ENCODE assay signal across 8 cellular contexts in the genomic region with DNA sequence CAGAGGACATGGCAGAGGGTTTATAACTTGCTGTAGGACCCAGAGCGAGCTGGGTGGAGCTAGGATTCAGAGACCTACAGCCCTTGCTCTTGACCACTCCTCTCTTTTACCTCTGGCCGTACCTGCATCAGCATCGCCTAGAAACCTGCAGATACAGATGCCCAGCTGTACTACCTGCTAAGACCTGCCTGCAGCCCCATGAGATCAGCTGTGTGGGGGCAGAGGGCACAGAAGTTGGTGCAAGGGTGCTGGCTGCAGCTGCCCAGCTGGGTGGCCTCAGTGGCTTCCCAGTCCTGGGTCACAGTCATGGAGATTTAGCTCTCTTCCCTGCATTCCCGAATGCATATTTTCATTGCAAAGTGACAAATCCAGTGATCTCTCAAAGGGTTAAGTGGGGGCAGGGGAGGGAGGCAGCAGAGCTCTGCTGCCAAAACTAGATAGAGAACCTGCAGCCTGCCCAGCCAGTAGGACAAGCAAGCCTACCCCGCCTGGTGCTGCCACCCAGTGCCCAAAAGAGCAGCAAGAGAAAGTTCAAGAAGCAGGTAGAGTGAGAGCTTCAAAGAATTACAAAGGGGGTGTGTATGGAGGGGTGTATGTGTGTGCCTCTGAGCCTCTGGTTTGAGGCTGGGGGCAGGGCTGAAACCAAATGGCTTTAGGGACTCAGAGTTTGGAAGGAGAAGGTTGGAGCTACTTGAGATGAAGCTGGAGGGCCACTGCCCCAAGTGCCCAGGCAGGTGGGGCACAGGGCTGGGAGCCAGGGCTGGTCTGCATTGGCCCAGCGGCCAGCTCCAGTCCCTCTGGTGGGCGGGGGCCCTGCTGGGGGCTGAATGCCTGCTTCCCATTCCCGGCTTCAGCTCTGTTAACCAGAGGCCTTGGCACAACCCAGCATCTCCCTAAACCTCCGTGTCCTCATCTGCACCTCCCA. TPM values are rescaled to one million over a fixed set of nuclear protein-coding genes. Genes with fewer than 3 reads are reported as not detected.
DNase-seq lines count a peak whose midpoint lies in the region; ATAC-seq and TF ChIP-seq lines count a peak whose summit lies in the region.

No MANE protein-coding gene starts in this region.

- H3K27ac Mint-ChIP-seq in MCF 10A (ENCODE audit: low read depth, unreplicated experiment) (no peak overlapping the region), natural killer cell (no peak overlapping the region)
- peak overlapping the region in 3 of 10 donors; percentile 14 to 35 (median 26) for H3K27ac Mint-ChIP-seq in naive thymus-derived CD8-positive, alpha-beta T cell

- DNase-seq in GM10248 (ENCODE audit: extremely low spot score) (no peak), MCF 10A (ENCODE audit: unreplicated experiment) (peak; percentile 39), natural killer cell (no peak), COR-L47 (lab: John Stamatoyannopoulos, UW) (no peak), NK-92 (lab: John Stamatoyannopoulos, UW; ENCODE audit: unreplicated experiment) (no peak), omental fat pad (ENCODE audit: low spot score) (no peak)
- DNase-seq in naive thymus-derived CD8-positive, alpha-beta T cell: peak in 6 of 10 donors; percentile 22 to 42 (median 40)

- POLR2A ChIA-PET in GM10248 (lab: Yijun Ruan, JAX) (no interaction called here), MCF 10A (lab: Yijun Ruan, JAX) (interaction anchor here (0.8 to 1.7 kb wide), 5 partner anchors 40 to 131 kb away, joined by 3 to 6 read pairs (median 4); no protein-coding TSS in a partner anchor)
- POLR2A ChIA-PET in naive thymus-derived CD8-positive, alpha-beta T cell (lab: Charles Lee): interaction anchor here (0.6 to 2.1 kb wide), 2 partner anchors 122 to 226 kb away, joined by 4 to 8 read pairs; no protein-coding TSS in a partner anchor

- no peak overlapping the region for H2AFZ ChIP-seq in Loucy (ENCODE audit: low read length)

- H3K27me3 ChIP-seq in Loucy (ENCODE audit: insufficient read depth, low read length, poor library complexity, severe bottlenecking): no peaks in the 10 kb centered on the region

- CTCF ChIA-PET in GM10248 (lab: Yijun Ruan, JAX) (interaction anchor here (0.8 to 5.6 kb wide), 12 partner anchors 9 to 321 kb away, joined by 3 to 108 read pairs (median 4); no protein-coding TSS in a partner anchor), MCF 10A (lab: Yijun Ruan, JAX) (interaction anchor here (0.6 to 11.8 kb wide), 37 partner anchors 9 to 541 kb away, joined by 3 to 248 read pairs (median 4); no protein-coding TSS in a partner anchor)

- H3K9me3 ChIP-seq in Loucy (ENCODE audit: insufficient read depth, low read depth, low read length): no peaks in the 10 kb centered on the region

- no peaks in the 10 kb centered on the region for H3K9me2 ChIP-seq in Loucy (replicated peaks; ENCODE audit: low read depth, low read length)

- H3K4me3 Mint-ChIP-seq in MCF 10A (ENCODE audit: unreplicated experiment) (no peak overlapping the region), natural killer cell (no peak overlapping the region)
- H3K4me3 Mint-ChIP-seq in naive thymus-derived CD8-positive, alpha-beta T cell: no peak overlapping the region

- no peaks in the 10 kb centered on the region for H3F3A ChIP-seq in Loucy (ENCODE audit: low read depth)

- no peaks in the 10 kb centered on the region for H4K20me1 ChIP-seq in Loucy (ENCODE audit: insufficient read depth, low read length, poor library complexity, severe bottlenecking)

- peak; percentile 68 to 74 for ATAC-seq in naive thymus-derived CD8-positive, alpha-beta T cell
- ATAC-seq in natural killer cell: no peak
- no peak for ATAC-seq in omental fat pad (ENCODE audit: low FRiP score)

- no peaks in the 10 kb centered on the region for H3K36me3 ChIP-seq in Loucy (ENCODE audit: insufficient read depth, low read length)

- no peak overlapping the region for H3K9ac ChIP-seq in Loucy (ENCODE audit: low read depth, low read length, poor library complexity, severe bottlenecking)

- BruUV-seq in MCF 10A (replicated peaks; lab: Mats Ljungman, UMichigan): no TSS peak

- peaks cover 6% of the 10 kb centered on the region for H3K36me3 Mint-ChIP-seq in MCF 10A (ENCODE audit: insufficient read depth, unreplicated experiment)
- H3K36me3 Mint-ChIP-seq in naive thymus-derived CD8-positive, alpha-beta T cell: peaks cover 0 to 15% (median 4%) of the 10 kb centered on the region in 3 donors
- H3K36me3 Mint-ChIP-seq in natural killer cell: no peaks in the 10 kb centered on the region

- no peaks in the 10 kb centered on the region for H3K27me3 Mint-ChIP-seq in MCF 10A (ENCODE audit: insufficient read depth, unreplicated experiment)
- peaks cover 0 to 5% (median 0%) of the 10 kb centered on the region in 5 donors for H3K27me3 Mint-ChIP-seq in naive thymus-derived CD8-positive, alpha-beta T cell
- no peaks in the 10 kb centered on the region for H3K27me3 Mint-ChIP-seq in natural killer cell (ENCODE audit: low read depth in 2 of 2)

- TF ChIP-seq CTCF in GM10248 (IDR thresholded peaks at IDR 0.05; ENCODE audit: control extremely low read depth, extremely low read depth, low read depth, missing control alignments): peak; percentile 16
- TF ChIP-seq CTCF in Loucy (conservative IDR thresholded peaks at IDR 0.05; ENCODE audit: low read length): peak; percentile 79
- peak; percentile 45 for TF ChIP-seq CTCF in MCF 10A (IDR thresholded peaks at IDR 0.05; ENCODE audit: unreplicated experiment)
- no peak for TF ChIP-seq CTCF in natural killer cell (IDR thresholded peaks at IDR 0.05)
- TF ChIP-seq CTCF in omental fat pad (IDR thresholded peaks at IDR 0.05): no peak

- no peak overlapping the region for H3K4me3 ChIP-seq in Loucy (ENCODE audit: low read length, poor library complexity, severe bottlenecking)

- peaks cover 2% of the 10 kb centered on the region for H3K4me1 ChIP-seq in Loucy (ENCODE audit: insufficient read depth, low read length, poor library complexity, severe bottlenecking)

- H3K4me2 ChIP-seq in Loucy (ENCODE audit: low read depth, low read length, poor library complexity, severe bottlenecking): no peak overlapping the region

- H3K9me3 Mint-ChIP-seq in MCF 10A (ENCODE audit: unreplicated experiment) (no peaks in the 10 kb centered on the region), natural killer cell (no peaks in the 10 kb centered on the region)
- H3K9me3 Mint-ChIP-seq in naive thymus-derived CD8-positive, alpha-beta T cell: no peaks in the 10 kb centered on the region

- intact Hi-C loops in MCF 10A (cut with micrococcal nuclease): loop anchor here (5.0 kb wide), 1 partner anchor 210 kb away; no protein-coding TSS in a partner anchor
- intact Hi-C loops in natural killer cell (cut with micrococcal nuclease): no loop called here

- no peaks in the 10 kb centered on the region for H3K79me2 ChIP-seq in Loucy (ENCODE audit: insufficient read depth, low read length)

- peaks cover 23% of the 10 kb centered on the region for H3K4me1 Mint-ChIP-seq in MCF 10A (ENCODE audit: insufficient read depth, unreplicated experiment)
- H3K4me1 Mint-ChIP-seq in naive thymus-derived CD8-positive, alpha-beta T cell: peaks cover 0 to 5% (median 1%) of the 10 kb centered on the region in 4 donors
- H3K4me1 Mint-ChIP-seq in natural killer cell: no peaks in the 10 kb centered on the region

RNA-seq across cellular contexts. Expression of a gene that starts 6.8 kb away (rescaled TPM):
- total RNA-seq in MCF 10A (2022) (7.5 and 11.0 TPM in 2 replicates), natural killer cell (1 to 10 TPM in 2 of 3 donors, not detected in 1; 1.1 to 1.3 TPM), omental fat pad (1 to 10 TPM in 3 of 4 donors, under 1 TPM in 1; 0.84 to 2.3 (median 1.8) TPM)
- total RNA-seq in naive thymus-derived CD8-positive, alpha-beta T cell: 10 to 100 TPM; 11.2 to 15.2 TPM
- polyA plus RNA-seq in naive thymus-derived CD8-positive, alpha-beta T cell: 10 to 100 TPM; 12.3 to 18.5 (median 16.0) TPM

Comparison
In these comparisons a context has a peak if more than half of its experiments do, and no peak if none do; other contexts are left out.
1. DNase-seq: peak in MCF 10A (single experiment) and naive thymus-derived CD8-positive, alpha-beta T cell (6 of 10); none in GM10248 (single experiment), natural killer cell (single experiment), COR-L47 (single experiment), NK-92 (single experiment) and omental fat pad (single experiment).
2. CTCF ChIP-seq: peak in GM10248 (single experiment), Loucy (single experiment) and MCF 10A (single experiment); none in natural killer cell (single experiment) and omental fat pad (0 of 3).
3. ATAC-seq: peak in naive thymus-derived CD8-positive, alpha-beta T cell (2 of 2); none in natural killer cell (0 of 3) and omental fat pad (single experiment).